Comparison of ENCODE assay signal across 3 cellular contexts in genomic region chr15:87931584-87931983, GRCh38.
"Had no signal": no experiment of that assay in that cellular context is flagged by ENCODE, and none has a peak within 500 bp of the region (broad histone marks: within the 10 kb centered on the region; RNA-seq: fewer than 3 reads in every experiment).

No MANE protein-coding gene starts in this region.

- ATAC-seq: GM12878 had no signal

- H3K4me3 ChIP-seq: GM12878 had no signal

- DNase-seq: GDM1, GF-D8 had no signal
